ENCODE assay signal across 12 cellular contexts in genomic region chr6:24822646-24823045, GRCh38. TPM values are rescaled to one million over a fixed set of nuclear protein-coding genes. Genes with fewer than 3 reads are reported as not detected.
"Had no signal": no experiment of that assay in that cellular context is flagged by ENCODE, and none has a peak within 500 bp of the region (broad histone marks: within the 10 kb centered on the region; RNA-seq: fewer than 3 reads in every experiment).

No MANE protein-coding gene starts in this region.

RNA-seq across cellular contexts. Expression of gene ARMH2, which starts 23.9 kb away (rescaled TPM):
- total RNA-seq: activated CD4-positive, alpha-beta T cell treated with anti-CD3 and anti-CD28 coated beads for 36 hours; ascending aorta; cardiac septum; esophagus muscularis mucosa; heart right ventricle; left colon; mesothelial cell of epicardium; neural crest cell; osteocyte; psoas muscle; right lobe of liver; temporal lobe had no signal
